8 cellular contexts compared by ENCODE assay signal in genomic region chr2:215728504-215729065, GRCh38.
DNase-seq lines count a peak whose midpoint lies in the region; ATAC-seq, FAIRE-seq and TF ChIP-seq lines count a peak whose summit lies in the region.

No MANE protein-coding gene starts in this region.

- no peaks in the 10 kb centered on the region for H3K9me3 ChIP-seq in HepG2 (ENCODE audit: low read length)

- H3K27me3 ChIP-seq in HepG2 (ENCODE audit: control insufficient read depth in 1 of 2, insufficient read depth in 2 of 2, low read length in 2 of 2), result no peaks in the 10 kb centered on the region

- H3K79me2 ChIP-seq in HepG2 (ENCODE audit: insufficient read depth, low read length), result no peaks in the 10 kb centered on the region

- no peak for TF ChIP-seq RAD21 in HepG2 (CRISPR knock-in tag; IDR thresholded peaks at IDR 0.05)

- no peak overlapping the region for H3K9ac ChIP-seq in HepG2 (ENCODE audit: insufficient read depth, low read depth, low read length)

- no peak for TF ChIP-seq CTCF in HepG2 (CRISPR knock-in tag; IDR thresholded peaks at IDR 0.05)

- no peak for TF ChIP-seq EP300 in HepG2 (IDR thresholded peaks at IDR 0.05; ENCODE audit: low read depth in 2 of 2, low read length in 2 of 2)
- no peak for TF ChIP-seq EP300 in HepG2 (CRISPR knock-in tag; IDR thresholded peaks at IDR 0.05; ENCODE audit: borderline replicate concordance)

- peak; percentile 99 for DNase-seq in SIG-M5 (lab: John Stamatoyannopoulos, UW)
- peak; percentile 34 for DNase-seq in HepG2 (ENCODE audit: low spot score)
- DNase-seq in cortex of kidney (lab: John Stamatoyannopoulos, UW), result no peak
- no peak for DNase-seq in posterior cingulate gyrus
- no peak for DNase-seq in NCI-H748 (lab: John Stamatoyannopoulos, UW; ENCODE audit: unreplicated experiment)
- no peak for DNase-seq in cerebellum (ENCODE audit: low spot score)

- CTCF ChIA-PET in HepG2 (lab: Yijun Ruan, JAX; ENCODE audit: low intra/inter-chr PET ratio, low total read pairs), result no interaction called here

- BruUV-seq in HepG2 (replicated peaks; lab: Mats Ljungman, UMichigan), result no TSS peak

- in situ Hi-C loops in HepG2 (cut with HindIII; ENCODE audit: extremely low pct_ligation_motif_present, low pct_unique_long_range_greater_than_20kb), result no loop called here

- no peak overlapping the region for H3K4me2 ChIP-seq in HepG2 (ENCODE audit: low read depth, low read length)

- intact Hi-C loops in HepG2 (cut with micrococcal nuclease; ENCODE audit: unreplicated experiment) (no loop called here), posterior cingulate gyrus (cut with DNase I) (no loop called here)

- POLR2A ChIA-PET in HepG2 (lab: Yijun Ruan, JAX), result interaction anchor here (1.1 kb wide), 1 partner anchor 21 kb away, joined by 3 read pairs; no protein-coding TSS in a partner anchor

- no peak overlapping the region for H2AFZ ChIP-seq in HepG2 (ENCODE audit: low read length)

- H3K27ac ChIP-seq in HepG2 (ENCODE audit: extremely low read length, insufficient read depth, low read length), result peak overlapping the region; percentile 8

- 48% methylated on average over 2 of the region's 2 CpGs for WGBS in HepG2 (ENCODE audit: low lambda C conversion rate)

- H3K36me3 ChIP-seq in HepG2 (replicated peaks in 1 of 2; ENCODE audit: control insufficient read depth in 1 of 2, insufficient read depth in 2 of 2, low read length in 2 of 2), result no peaks in the 10 kb centered on the region

- TF ChIP-seq POLR2A in HepG2 (IDR thresholded peaks at IDR 0.05; ENCODE audit: insufficient read depth in 1 of 2, low read depth in 2 of 2, low read length in 2 of 2), result no peak

- H4K20me1 ChIP-seq in HepG2 (ENCODE audit: insufficient read depth, low read length), result no peaks in the 10 kb centered on the region

- H3K4me1 ChIP-seq in HepG2 (ENCODE audit: insufficient read depth, low read length), result peaks cover 47% of the 10 kb centered on the region

- ATAC-seq in GM18511 (IDR thresholded peaks at IDR 0.05; ENCODE audit: unreplicated experiment) (peak; percentile 88), HG02852 (IDR thresholded peaks at IDR 0.05; ENCODE audit: unreplicated experiment) (peak; percentile 55), HepG2 (peak; percentile 38)

- no peak for FAIRE-seq in HepG2 (lab: Jason Lieb, UNC)

- H3K4me3 ChIP-seq in HepG2 (replicated peaks in 1 of 3; ENCODE audit: insufficient read depth in 1 of 3, low read depth in 2 of 3, low read length in 3 of 3), result no peak overlapping the region

TF ChIP-seq in HepG2, 621 proteins besides CTCF, POLR2A, EP300 and RAD21:
- TF ChIP-seq ZNF441 (CRISPR knock-in tag; IDR thresholded peaks at IDR 0.05; ENCODE audit: borderline replicate concordance), result no peak
- TF ChIP-seq ARNT2 (CRISPR knock-in tag; IDR thresholded peaks at IDR 0.05; ENCODE audit: low read depth), result 0 out of 2 replicates have a peak, but pooled peaks have one; percentile 19
- TF ChIP-seq ZBTB34 (CRISPR knock-in tag; IDR thresholded peaks at IDR 0.05), result 0 out of 2 replicates have a peak, but pooled peaks have one; percentile 14
- TF ChIP-seq CENPBD1 (CRISPR knock-in tag; IDR thresholded peaks at IDR 0.05; ENCODE audit: borderline replicate concordance, low read depth), result no peak
- no peak for TF ChIP-seq PRDM10 (CRISPR knock-in tag; IDR thresholded peaks at IDR 0.05; ENCODE audit: low read depth)
- TF ChIP-seq SMYD3 (CRISPR knock-in tag; IDR thresholded peaks at IDR 0.05), result 0 out of 2 replicates have a peak, but pooled peaks have one; percentile 29
- no peak for TF ChIP-seq ELF1 (CRISPR knock-in tag; IDR thresholded peaks at IDR 0.05)

Comparison
In these comparisons a context has a peak if more than half of its experiments do, and no peak if none do; other contexts are left out.
1. ATAC-seq: peak in every context shown above with its lines; median percentile 88 in GM18511; 55 in HG02852; 38 in HepG2.
2. DNase-seq: peak in SIG-M5 (single experiment) and HepG2 (single experiment); none in cortex of kidney (single experiment), posterior cingulate gyrus (0 of 10), NCI-H748 (single experiment) and cerebellum (single experiment).